ENCODE assay signal across 8 cellular contexts in genomic region chr1:98870959-98871903, GRCh38.
DNase-seq lines count a peak whose midpoint lies in the region; ATAC-seq lines count a peak whose summit lies in the region.

No MANE protein-coding gene starts in this region.

- peak; percentile 10 for DNase-seq in ELR (ENCODE audit: low read depth)
- peak; percentile 24 for DNase-seq in activated CD4-positive, alpha-beta T cell treated with anti-CD3 and anti-CD28 coated beads for 48 hours
- DNase-seq in left colon = peak in 1 of 2 donors; percentile 27
- no peak for DNase-seq in NCI-H69 (lab: John Stamatoyannopoulos, UW)
- no peak for DNase-seq in NCI-H1930 (lab: John Stamatoyannopoulos, UW)
- no peak for DNase-seq in NCI-H345 (lab: John Stamatoyannopoulos, UW)

- intact Hi-C loops in left colon (cut with DNase I, micrococcal nuclease) = no loop called here

- peak; percentile 97 for ATAC-seq in GM21423 (IDR thresholded peaks at IDR 0.05; ENCODE audit: unreplicated experiment)
- peak; percentile 98 for ATAC-seq in HG03565 (IDR thresholded peaks at IDR 0.05; ENCODE audit: unreplicated experiment)
- peak; percentile 48 for ATAC-seq in left colon

Comparison
In these comparisons a context has a peak if more than half of its experiments do, and no peak if none do; other contexts are left out.
1. DNase-seq: peak in ELR (single experiment) and activated CD4-positive, alpha-beta T cell treated with anti-CD3 and anti-CD28 coated beads for 48 hours (single experiment); none in NCI-H69 (single experiment), NCI-H1930 (0 of 2) and NCI-H345 (single experiment).
2. ATAC-seq: peak in every context shown above with its lines; median percentile 98 in HG03565; 97 in GM21423; 48 in left colon.